ENCODE assay signal across 9 cellular contexts in genomic region chr22:50314455-50315288, GRCh38. TPM values are rescaled to one million over a fixed set of nuclear protein-coding genes. Genes with fewer than 3 reads are reported as not detected.
DNase-seq lines count a peak whose midpoint lies in the region; ATAC-seq lines count a peak whose summit lies in the region.
"Had no signal": no experiment of that assay in that cellular context is flagged by ENCODE, and none has a peak within 500 bp of the region (broad histone marks: within the 10 kb centered on the region; RNA-seq: fewer than 3 reads in every experiment).

No MANE protein-coding gene starts in this region.

- H3K14ac ChIP-seq in neuronal stem cell (ENCODE audit: low read length) = no peak overlapping the region

- H3K4ac ChIP-seq in neuronal stem cell (ENCODE audit: low read length) = no peak overlapping the region

- no peaks in the 10 kb centered on the region for H3K79me1 ChIP-seq in neuronal stem cell (ENCODE audit: low read depth, low read length)

- no peak overlapping the region for H4K8ac ChIP-seq in neuronal stem cell (ENCODE audit: low read depth, low read length)

- peaks cover 2 to 15% of the 10 kb centered on the region in 2 donors for H3K4me1 ChIP-seq in neuronal stem cell (ENCODE audit: control insufficient read depth in 2 of 2, insufficient read depth in 1 of 2, low read depth in 1 of 2, low read length in 2 of 2)

- peak overlapping the region; percentile 75 for H3K23ac ChIP-seq in neuronal stem cell (ENCODE audit: low read depth, low read length, poor library complexity)

- peak overlapping the region; percentile 5 for H3K18ac ChIP-seq in neuronal stem cell (ENCODE audit: low read length)

- no peak overlapping the region for H2BK120ac ChIP-seq in neuronal stem cell (ENCODE audit: low read depth, low read length)

- H3K36me3 ChIP-seq in neuronal stem cell (replicated peaks in 1 of 2; ENCODE audit: control insufficient read depth in 2 of 2, insufficient read depth in 2 of 2, low read length in 2 of 2) = peaks cover 4% of the 10 kb centered on the region in 2 donors
- H3K36me3 ChIP-seq: tibial artery had no signal

- no peak overlapping the region for H2AFZ ChIP-seq in neuronal stem cell (ENCODE audit: low read length)

- WGBS in neuronal stem cell (ENCODE audit: extremely low coverage in 2 of 2, insufficient read length in 2 of 2, insufficient replicate concordance in 1 of 2), 2 donors = no CpG with 5 or more reads among the region's 33 CpGs

- H2BK5ac ChIP-seq in neuronal stem cell (ENCODE audit: low read length) = no peak overlapping the region

- H4K91ac ChIP-seq in neuronal stem cell (ENCODE audit: low read depth, low read length, poor library complexity) = no peak overlapping the region

- DNase-seq in SKM-1 (lab: John Stamatoyannopoulos, UW; ENCODE audit: unreplicated experiment) = peak; percentile 80
- peak; percentile 75 for DNase-seq in activated naive CD4-positive, alpha-beta T cell treated with anti-CD3 and anti-CD28 coated beads, Interleukin-2, amount 50 U/mL, for 16 hours
- no peak for DNase-seq in neuronal stem cell (ENCODE audit: low spot score)
- no peak for DNase-seq in NCI-H69 (lab: John Stamatoyannopoulos, UW)
- DNase-seq in superior temporal gyrus (ENCODE audit: extremely low spot score) = no peak
- DNase-seq in AG20443 (ENCODE audit: low spot score) = no peak

- no peak overlapping the region for H3K4me2 ChIP-seq in neuronal stem cell (ENCODE audit: insufficient read depth, low read length, poor library complexity, severe bottlenecking)

- no peak overlapping the region for H3K27ac ChIP-seq in neuronal stem cell (replicated peaks; ENCODE audit: low read length)
- H3K27ac ChIP-seq: tibial artery had no signal

- peak; percentile 67 for ATAC-seq in GM18873 (IDR thresholded peaks at IDR 0.05; ENCODE audit: low FRiP score, unreplicated experiment)
- peak; percentile 68 for ATAC-seq in HG02981 (IDR thresholded peaks at IDR 0.05; ENCODE audit: unreplicated experiment)

- H3K9me3 ChIP-seq in neuronal stem cell (replicated peaks in 1 of 2; ENCODE audit: control insufficient read depth in 2 of 2, insufficient read depth in 1 of 2, low read depth in 1 of 2, low read length in 2 of 2) = peaks cover 0 to 2% of the 10 kb centered on the region in 2 donors
- H3K9me3 ChIP-seq: tibial artery had no signal

- no peak overlapping the region for H3K4me3 ChIP-seq in neuronal stem cell (ENCODE audit: low read length in 2 of 2)
- H3K4me3 ChIP-seq: tibial artery had no signal

- H2AK5ac ChIP-seq in neuronal stem cell (ENCODE audit: low read depth, low read length) = peak overlapping the region; percentile 37

- peak overlapping the region; percentile 49 for H2BK15ac ChIP-seq in neuronal stem cell (ENCODE audit: low read length)

- no peaks in the 10 kb centered on the region for H3K27me3 ChIP-seq in neuronal stem cell (ENCODE audit: control insufficient read depth in 3 of 3, insufficient read depth in 3 of 3, low read depth in 1 of 3, low read length in 3 of 3)
- H3K27me3 ChIP-seq: tibial artery had no signal

- peak overlapping the region; percentile 60 for H3K9ac ChIP-seq in neuronal stem cell (ENCODE audit: low read depth, low read length, poor library complexity)

- peak overlapping the region; percentile 30 for H2BK12ac ChIP-seq in neuronal stem cell (ENCODE audit: low read length)

RNA-seq across cellular contexts. Expression of gene PLXNB2, which starts 7.2 kb away (rescaled TPM):
- polyA plus RNA-seq in neuronal stem cell (2013, experiment 1 of 2) = 71.0 TPM
- 69.8 TPM for polyA plus RNA-seq in neuronal stem cell (2013, experiment 2 of 2)

RNA-seq across cellular contexts. Expression of gene DENND6B, which starts 12.1 kb away (rescaled TPM):
- 12.7 TPM for polyA plus RNA-seq in neuronal stem cell (2013, experiment 1 of 2)
- 11.7 TPM for polyA plus RNA-seq in neuronal stem cell (2013, experiment 2 of 2)

RNA-seq across cellular contexts. Expression of gene PPP6R2, which starts 28.5 kb away (rescaled TPM):
- polyA plus RNA-seq in neuronal stem cell (2013, experiment 1 of 2) = 26.8 TPM
- 24.9 TPM for polyA plus RNA-seq in neuronal stem cell (2013, experiment 2 of 2)

RNA-seq across cellular contexts. Expression of gene MAPK11, which starts 44.5 kb away (rescaled TPM):
- polyA plus RNA-seq in neuronal stem cell (2013, experiment 1 of 2) = 4.0 TPM
- polyA plus RNA-seq in neuronal stem cell (2013, experiment 2 of 2) = 3.6 TPM

RNA-seq across cellular contexts. Expression of gene MAPK12, which starts 53.2 kb away (rescaled TPM):
- polyA plus RNA-seq in neuronal stem cell (2013, experiment 1 of 2) = 28.8 TPM
- 28.1 TPM for polyA plus RNA-seq in neuronal stem cell (2013, experiment 2 of 2)

Comparison
In these comparisons a context has a peak if more than half of its experiments do, and no peak if none do; other contexts are left out.
1. DNase-seq: peak in SKM-1 (single experiment) and activated naive CD4-positive, alpha-beta T cell treated with anti-CD3 and anti-CD28 coated beads, Interleukin-2, amount 50 U/mL, for 16 hours (single experiment); none in neuronal stem cell (single experiment), NCI-H69 (single experiment), superior temporal gyrus (single experiment) and AG20443 (single experiment).